ENCODE assay signal across 9 cellular contexts in genomic region chr12:124130717-124131670, GRCh38.
DNase-seq lines count a peak whose midpoint lies in the region; ATAC-seq, FAIRE-seq and TF ChIP-seq lines count a peak whose summit lies in the region.
"Had no signal": no experiment of that assay in that cellular context is flagged by ENCODE, and none has a peak within 500 bp of the region (broad histone marks: within the 10 kb centered on the region; RNA-seq: fewer than 3 reads in every experiment).

No MANE protein-coding gene starts in this region.

- in situ Hi-C loops in G401 (cut with HindIII; ENCODE audit: low sequenced_read_pairs), result no loop called here

- no peak overlapping the region for H3K23ac ChIP-seq in neuronal stem cell (ENCODE audit: low read depth, low read length, poor library complexity)

- no peak overlapping the region for H2BK120ac ChIP-seq in neuronal stem cell (ENCODE audit: low read depth, low read length)

- no peaks in the 10 kb centered on the region for H3K27me3 ChIP-seq in neuronal stem cell (ENCODE audit: control insufficient read depth in 3 of 3, insufficient read depth in 3 of 3, low read depth in 1 of 3, low read length in 3 of 3)

- H2BK12ac ChIP-seq in neuronal stem cell (ENCODE audit: low read length), result no peak overlapping the region

- H4K8ac ChIP-seq in neuronal stem cell (ENCODE audit: low read depth, low read length), result no peak overlapping the region

- H2BK5ac ChIP-seq in neuronal stem cell (ENCODE audit: low read length), result no peak overlapping the region

- no peak overlapping the region for H3K14ac ChIP-seq in neuronal stem cell (ENCODE audit: low read length)

- no peak overlapping the region for H4K91ac ChIP-seq in neuronal stem cell (ENCODE audit: low read depth, low read length, poor library complexity)

- no peak for TF ChIP-seq CTCF in kidney (IDR thresholded peaks at IDR 0.05; ENCODE audit: borderline replicate concordance, extremely low read depth, insufficient read depth)

- no peak overlapping the region for H3K4ac ChIP-seq in neuronal stem cell (ENCODE audit: low read length)

- H2AFZ ChIP-seq in neuronal stem cell (ENCODE audit: low read length), result peak overlapping the region; percentile 27

- intact Hi-C loops in kidney (cut with DNase I), result no loop called here

- no peak overlapping the region for H3K4me2 ChIP-seq in neuronal stem cell (ENCODE audit: insufficient read depth, low read length, poor library complexity, severe bottlenecking)

- no peak overlapping the region for H2AK5ac ChIP-seq in neuronal stem cell (ENCODE audit: low read depth, low read length)

- H3K4me1 ChIP-seq in neuronal stem cell (ENCODE audit: control insufficient read depth in 2 of 2, insufficient read depth in 1 of 2, low read depth in 1 of 2, low read length in 2 of 2), result peaks cover 4 to 16% of the 10 kb centered on the region in 2 donors
- H3K4me1 ChIP-seq in kidney (ENCODE audit: control insufficient read depth in 1 of 2, insufficient read depth in 1 of 2, low read depth in 1 of 2, low read length in 2 of 2), result no peaks in the 10 kb centered on the region

- H3K27ac ChIP-seq in neuronal stem cell (replicated peaks; ENCODE audit: low read length), result no peak overlapping the region
- no peak overlapping the region for H3K27ac ChIP-seq in kidney (ENCODE audit: low read depth in 2 of 2, low read length in 2 of 2)

- H3K79me1 ChIP-seq in neuronal stem cell (ENCODE audit: low read depth, low read length), result no peaks in the 10 kb centered on the region

- FAIRE-seq in GM19239 (lab: Jason Lieb, UNC) (peak; percentile 80), kidney (lab: Jason Lieb, UNC) (no peak)

- H3K9ac ChIP-seq in neuronal stem cell (ENCODE audit: low read depth, low read length, poor library complexity) (no peak overlapping the region), kidney (ENCODE audit: low read length in 2 of 2) (no peak overlapping the region)

- DNase-seq in GM19239 (ENCODE audit: insufficient read length, low spot score), result no peak
- DNase-seq in NCI-H510A treated with DMSO at 0.1 percent for 48 hours (lab: John Stamatoyannopoulos, UW), result peak; percentile 89
- no peak for DNase-seq in neuronal stem cell (ENCODE audit: low spot score)
- no peak for DNase-seq in kidney
- DNase-seq in iPS-NIHi11 (ENCODE audit: low spot score), result no peak
- DNase-seq in stimulated activated CD4-positive, alpha-beta T cell treated with anti-CD3 and anti-CD28 coated beads, Interleukin-2, amount 100 ng/mL, for 48 hours, result no peak
- DNase-seq in G401 (ENCODE audit: low spot score), result no peak
- DNase-seq: Kasumi-1 had no signal

- ATAC-seq in HG02852 (IDR thresholded peaks at IDR 0.05; ENCODE audit: unreplicated experiment), result peak; percentile 71

- H3K4me3 ChIP-seq in neuronal stem cell (ENCODE audit: low read length in 2 of 2) (no peak overlapping the region), kidney (ENCODE audit: low read length in 2 of 2) (no peak overlapping the region)

- H3K18ac ChIP-seq in neuronal stem cell (ENCODE audit: low read length), result no peak overlapping the region

- H2BK15ac ChIP-seq in neuronal stem cell (ENCODE audit: low read length), result no peak overlapping the region

- H3K9me3 ChIP-seq in neuronal stem cell (replicated peaks in 1 of 2; ENCODE audit: control insufficient read depth in 2 of 2, insufficient read depth in 1 of 2, low read depth in 1 of 2, low read length in 2 of 2) (peaks cover 0 to 2% of the 10 kb centered on the region in 2 donors), kidney (ENCODE audit: control insufficient read depth in 1 of 2, low read length in 2 of 2) (no peaks in the 10 kb centered on the region)

- no CpG with 5 or more reads among the region's 10 CpGs for WGBS in neuronal stem cell (ENCODE audit: extremely low coverage in 2 of 2, insufficient read length in 2 of 2, insufficient replicate concordance in 1 of 2), 2 donors

- H3K36me3 ChIP-seq in neuronal stem cell (replicated peaks in 1 of 2; ENCODE audit: control insufficient read depth in 2 of 2, insufficient read depth in 2 of 2, low read length in 2 of 2), result no peaks in the 10 kb centered on the region
- H3K36me3 ChIP-seq in kidney (ENCODE audit: control insufficient read depth in 1 of 2, insufficient read depth in 2 of 2, low read length in 2 of 2), result no peaks in the 10 kb centered on the region
